1 cellular context compared by ENCODE assay signal in the genomic region with DNA sequence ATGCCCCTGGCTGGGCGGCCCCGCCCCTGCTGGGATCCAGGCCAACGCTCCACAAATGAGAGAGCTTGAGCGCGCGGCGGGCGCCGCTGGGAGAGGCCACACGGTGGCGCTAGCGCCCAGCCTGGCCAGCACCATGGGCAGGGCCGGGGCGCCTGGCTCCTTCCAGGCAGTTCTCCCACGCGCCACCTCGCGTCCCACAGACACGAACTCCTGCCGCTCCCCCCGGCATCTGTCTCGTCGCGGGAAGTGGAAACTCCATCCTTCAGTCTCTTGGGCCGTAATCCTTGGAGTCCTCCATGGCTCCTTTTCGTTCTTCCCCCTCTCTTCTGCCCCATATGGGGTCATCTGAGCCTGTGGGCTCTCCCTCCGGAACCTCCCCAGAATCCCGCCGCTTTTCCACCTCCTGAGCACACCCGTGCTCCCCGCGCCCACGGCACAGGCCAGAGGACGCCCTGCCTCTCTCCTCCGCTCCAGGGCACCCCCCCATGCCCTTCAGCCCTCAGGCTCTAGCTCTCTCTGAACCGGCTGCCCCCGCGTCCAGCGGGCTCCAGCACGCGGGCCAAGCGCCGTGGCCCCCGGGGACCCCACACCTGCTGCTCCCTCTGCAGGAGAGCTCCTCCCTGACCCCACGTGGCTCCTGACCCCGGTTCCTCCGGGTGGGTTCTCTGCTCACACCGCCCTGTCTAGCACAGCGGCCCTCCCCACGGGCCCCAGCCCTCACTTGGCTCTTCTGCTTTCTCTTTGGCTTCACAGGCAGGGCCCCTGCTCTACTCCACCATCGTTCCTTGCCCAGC.
TF ChIP-seq lines count a peak whose summit lies in the region.

No MANE protein-coding gene starts in this region.

TF ChIP-seq in HEK293, 187 proteins besides CTCF, POLR2A, EP300 and RAD21 (continued from another document and continues in another):
- TF ChIP-seq, protein P1, sequence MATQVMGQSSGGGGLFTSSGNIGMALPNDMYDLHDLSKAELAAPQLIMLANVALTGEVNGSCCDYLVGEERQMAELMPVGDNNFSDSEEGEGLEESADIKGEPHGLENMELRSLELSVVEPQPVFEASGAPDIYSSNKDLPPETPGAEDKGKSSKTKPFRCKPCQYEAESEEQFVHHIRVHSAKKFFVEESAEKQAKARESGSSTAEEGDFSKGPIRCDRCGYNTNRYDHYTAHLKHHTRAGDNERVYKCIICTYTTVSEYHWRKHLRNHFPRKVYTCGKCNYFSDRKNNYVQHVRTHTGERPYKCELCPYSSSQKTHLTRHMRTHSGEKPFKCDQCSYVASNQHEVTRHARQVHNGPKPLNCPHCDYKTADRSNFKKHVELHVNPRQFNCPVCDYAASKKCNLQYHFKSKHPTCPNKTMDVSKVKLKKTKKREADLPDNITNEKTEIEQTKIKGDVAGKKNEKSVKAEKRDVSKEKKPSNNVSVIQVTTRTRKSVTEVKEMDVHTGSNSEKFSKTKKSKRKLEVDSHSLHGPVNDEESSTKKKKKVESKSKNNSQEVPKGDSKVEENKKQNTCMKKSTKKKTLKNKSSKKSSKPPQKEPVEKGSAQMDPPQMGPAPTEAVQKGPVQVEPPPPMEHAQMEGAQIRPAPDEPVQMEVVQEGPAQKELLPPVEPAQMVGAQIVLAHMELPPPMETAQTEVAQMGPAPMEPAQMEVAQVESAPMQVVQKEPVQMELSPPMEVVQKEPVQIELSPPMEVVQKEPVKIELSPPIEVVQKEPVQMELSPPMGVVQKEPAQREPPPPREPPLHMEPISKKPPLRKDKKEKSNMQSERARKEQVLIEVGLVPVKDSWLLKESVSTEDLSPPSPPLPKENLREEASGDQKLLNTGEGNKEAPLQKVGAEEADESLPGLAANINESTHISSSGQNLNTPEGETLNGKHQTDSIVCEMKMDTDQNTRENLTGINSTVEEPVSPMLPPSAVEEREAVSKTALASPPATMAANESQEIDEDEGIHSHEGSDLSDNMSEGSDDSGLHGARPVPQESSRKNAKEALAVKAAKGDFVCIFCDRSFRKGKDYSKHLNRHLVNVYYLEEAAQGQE (tag by site-specific recombination; IDR thresholded peaks at IDR 0.05), result peak; percentile 89
- TF ChIP-seq, protein P2, sequence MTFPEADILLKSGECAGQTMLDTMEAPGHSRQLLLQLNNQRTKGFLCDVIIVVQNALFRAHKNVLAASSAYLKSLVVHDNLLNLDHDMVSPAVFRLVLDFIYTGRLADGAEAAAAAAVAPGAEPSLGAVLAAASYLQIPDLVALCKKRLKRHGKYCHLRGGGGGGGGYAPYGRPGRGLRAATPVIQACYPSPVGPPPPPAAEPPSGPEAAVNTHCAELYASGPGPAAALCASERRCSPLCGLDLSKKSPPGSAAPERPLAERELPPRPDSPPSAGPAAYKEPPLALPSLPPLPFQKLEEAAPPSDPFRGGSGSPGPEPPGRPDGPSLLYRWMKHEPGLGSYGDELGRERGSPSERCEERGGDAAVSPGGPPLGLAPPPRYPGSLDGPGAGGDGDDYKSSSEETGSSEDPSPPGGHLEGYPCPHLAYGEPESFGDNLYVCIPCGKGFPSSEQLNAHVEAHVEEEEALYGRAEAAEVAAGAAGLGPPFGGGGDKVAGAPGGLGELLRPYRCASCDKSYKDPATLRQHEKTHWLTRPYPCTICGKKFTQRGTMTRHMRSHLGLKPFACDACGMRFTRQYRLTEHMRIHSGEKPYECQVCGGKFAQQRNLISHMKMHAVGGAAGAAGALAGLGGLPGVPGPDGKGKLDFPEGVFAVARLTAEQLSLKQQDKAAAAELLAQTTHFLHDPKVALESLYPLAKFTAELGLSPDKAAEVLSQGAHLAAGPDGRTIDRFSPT (tag by site-specific recombination; IDR thresholded peaks at IDR 0.05), result no peak
- TF ChIP-seq MZF1 (tag by site-specific recombination; IDR thresholded peaks at IDR 0.05; ENCODE audit: borderline replicate concordance) (no peak), ZBTB7A (tag by site-specific recombination; IDR thresholded peaks at IDR 0.05; ENCODE audit: low read depth) (no peak), ZNF341 (tag by site-specific recombination; IDR thresholded peaks at IDR 0.05; ENCODE audit: low read depth) (peak; percentile 78), ZNF16 (tag by site-specific recombination; IDR thresholded peaks at IDR 0.05; ENCODE audit: low read depth) (no peak), BCL11A (tag by site-specific recombination; IDR thresholded peaks at IDR 0.05; ENCODE audit: low read depth) (no peak), ZNF707 (tag by site-specific recombination; IDR thresholded peaks at IDR 0.05) (no peak), ZNF302 (tag by site-specific recombination; IDR thresholded peaks at IDR 0.05; ENCODE audit: low read depth) (no peak), ZNF792 (tag by site-specific recombination; IDR thresholded peaks at IDR 0.05) (no peak), HOXA7 (CRISPR knock-in tag; IDR thresholded peaks at IDR 0.05; ENCODE audit: borderline replicate concordance) (no peak), ZNF76 (tag by site-specific recombination; IDR thresholded peaks at IDR 0.05; ENCODE audit: borderline replicate concordance, low read depth) (peak; percentile 37; the same call in 1 of the 2 replicates), ZNF23 (tag by site-specific recombination; IDR thresholded peaks at IDR 0.05; ENCODE audit: borderline replicate concordance) (no peak), FEZF1 (tag by site-specific recombination; IDR thresholded peaks at IDR 0.05) (no peak), ZNF426 (tag by site-specific recombination; IDR thresholded peaks at IDR 0.05) (no peak), ZNF292 (tag by site-specific recombination; IDR thresholded peaks at IDR 0.05; ENCODE audit: borderline replicate concordance, low read depth) (no peak), ZNF629 (tag by site-specific recombination; IDR thresholded peaks at IDR 0.05) (no peak), ZNF366 (tag by site-specific recombination; conservative IDR thresholded peaks at IDR 0.05) (0 out of 2 replicates have a peak, but pooled peaks have one; percentile 14), ZNF548 (tag by site-specific recombination; IDR thresholded peaks at IDR 0.05) (no peak), ZEB2 (tag by site-specific recombination; IDR thresholded peaks at IDR 0.05) (no peak; the same call in 1 of the 2 replicates), ZNF621 (tag by site-specific recombination; IDR thresholded peaks at IDR 0.05) (no peak), SETDB1 (IDR thresholded peaks at IDR 0.05; ENCODE audit: insufficient read length, low read length) (no peak), ZFHX2 (tag by site-specific recombination; conservative IDR thresholded peaks at IDR 0.05) (peak; percentile 77), ZNF768 (tag by site-specific recombination; IDR thresholded peaks at IDR 0.05) (no peak), ZNF585B (tag by site-specific recombination; IDR thresholded peaks at IDR 0.05) (no peak), GLIS2 (tag by site-specific recombination; IDR thresholded peaks at IDR 0.05) (peak; percentile 50), ZNF24 (tag by site-specific recombination; IDR thresholded peaks at IDR 0.05) (no peak), ZBTB17 (tag by site-specific recombination; IDR thresholded peaks at IDR 0.05) (0 out of 2 replicates have a peak, but pooled peaks have one; percentile 12), ZBTB1 (tag by site-specific recombination; IDR thresholded peaks at IDR 0.05) (no peak), ZNF514 (tag by site-specific recombination; IDR thresholded peaks at IDR 0.05) (no peak), ZNF223 (tag by site-specific recombination; IDR thresholded peaks at IDR 0.05) (no peak), HOXC10 (CRISPR knock-in tag; IDR thresholded peaks at IDR 0.05) (no peak), RBAK (tag by site-specific recombination; IDR thresholded peaks at IDR 0.05) (no peak), SCRT2 (tag by site-specific recombination; IDR thresholded peaks at IDR 0.05) (no peak)
- TF ChIP-seq, protein P3, sequence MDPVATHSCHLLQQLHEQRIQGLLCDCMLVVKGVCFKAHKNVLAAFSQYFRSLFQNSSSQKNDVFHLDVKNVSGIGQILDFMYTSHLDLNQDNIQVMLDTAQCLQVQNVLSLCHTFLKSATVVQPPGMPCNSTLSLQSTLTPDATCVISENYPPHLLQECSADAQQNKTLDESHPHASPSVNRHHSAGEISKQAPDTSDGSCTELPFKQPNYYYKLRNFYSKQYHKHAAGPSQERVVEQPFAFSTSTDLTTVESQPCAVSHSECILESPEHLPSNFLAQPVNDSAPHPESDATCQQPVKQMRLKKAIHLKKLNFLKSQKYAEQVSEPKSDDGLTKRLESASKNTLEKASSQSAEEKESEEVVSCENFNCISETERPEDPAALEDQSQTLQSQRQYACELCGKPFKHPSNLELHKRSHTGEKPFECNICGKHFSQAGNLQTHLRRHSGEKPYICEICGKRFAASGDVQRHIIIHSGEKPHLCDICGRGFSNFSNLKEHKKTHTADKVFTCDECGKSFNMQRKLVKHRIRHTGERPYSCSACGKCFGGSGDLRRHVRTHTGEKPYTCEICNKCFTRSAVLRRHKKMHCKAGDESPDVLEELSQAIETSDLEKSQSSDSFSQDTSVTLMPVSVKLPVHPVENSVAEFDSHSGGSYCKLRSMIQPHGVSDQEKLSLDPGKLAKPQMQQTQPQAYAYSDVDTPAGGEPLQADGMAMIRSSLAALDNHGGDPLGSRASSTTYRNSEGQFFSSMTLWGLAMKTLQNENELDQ (tag by site-specific recombination; IDR thresholded peaks at IDR 0.05; ENCODE audit: low read depth), result no peak
- TF ChIP-seq, protein P4, sequence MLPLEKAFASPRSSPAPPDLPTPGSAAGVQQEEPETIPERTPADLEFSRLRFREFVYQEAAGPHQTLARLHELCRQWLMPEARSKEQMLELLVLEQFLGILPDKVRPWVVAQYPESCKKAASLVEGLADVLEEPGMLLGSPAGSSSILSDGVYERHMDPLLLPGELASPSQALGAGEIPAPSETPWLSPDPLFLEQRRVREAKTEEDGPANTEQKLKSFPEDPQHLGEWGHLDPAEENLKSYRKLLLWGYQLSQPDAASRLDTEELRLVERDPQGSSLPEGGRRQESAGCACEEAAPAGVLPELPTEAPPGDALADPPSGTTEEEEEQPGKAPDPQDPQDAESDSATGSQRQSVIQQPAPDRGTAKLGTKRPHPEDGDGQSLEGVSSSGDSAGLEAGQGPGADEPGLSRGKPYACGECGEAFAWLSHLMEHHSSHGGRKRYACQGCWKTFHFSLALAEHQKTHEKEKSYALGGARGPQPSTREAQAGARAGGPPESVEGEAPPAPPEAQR (tag by site-specific recombination; IDR thresholded peaks at IDR 0.05), result no peak
- TF ChIP-seq, protein P5, sequence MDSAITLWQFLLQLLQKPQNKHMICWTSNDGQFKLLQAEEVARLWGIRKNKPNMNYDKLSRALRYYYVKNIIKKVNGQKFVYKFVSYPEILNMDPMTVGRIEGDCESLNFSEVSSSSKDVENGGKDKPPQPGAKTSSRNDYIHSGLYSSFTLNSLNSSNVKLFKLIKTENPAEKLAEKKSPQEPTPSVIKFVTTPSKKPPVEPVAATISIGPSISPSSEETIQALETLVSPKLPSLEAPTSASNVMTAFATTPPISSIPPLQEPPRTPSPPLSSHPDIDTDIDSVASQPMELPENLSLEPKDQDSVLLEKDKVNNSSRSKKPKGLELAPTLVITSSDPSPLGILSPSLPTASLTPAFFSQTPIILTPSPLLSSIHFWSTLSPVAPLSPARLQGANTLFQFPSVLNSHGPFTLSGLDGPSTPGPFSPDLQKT (IDR thresholded peaks at IDR 0.05; ENCODE audit: borderline replicate concordance, low read depth, low read length), result no peak
- TF ChIP-seq, protein P6, sequence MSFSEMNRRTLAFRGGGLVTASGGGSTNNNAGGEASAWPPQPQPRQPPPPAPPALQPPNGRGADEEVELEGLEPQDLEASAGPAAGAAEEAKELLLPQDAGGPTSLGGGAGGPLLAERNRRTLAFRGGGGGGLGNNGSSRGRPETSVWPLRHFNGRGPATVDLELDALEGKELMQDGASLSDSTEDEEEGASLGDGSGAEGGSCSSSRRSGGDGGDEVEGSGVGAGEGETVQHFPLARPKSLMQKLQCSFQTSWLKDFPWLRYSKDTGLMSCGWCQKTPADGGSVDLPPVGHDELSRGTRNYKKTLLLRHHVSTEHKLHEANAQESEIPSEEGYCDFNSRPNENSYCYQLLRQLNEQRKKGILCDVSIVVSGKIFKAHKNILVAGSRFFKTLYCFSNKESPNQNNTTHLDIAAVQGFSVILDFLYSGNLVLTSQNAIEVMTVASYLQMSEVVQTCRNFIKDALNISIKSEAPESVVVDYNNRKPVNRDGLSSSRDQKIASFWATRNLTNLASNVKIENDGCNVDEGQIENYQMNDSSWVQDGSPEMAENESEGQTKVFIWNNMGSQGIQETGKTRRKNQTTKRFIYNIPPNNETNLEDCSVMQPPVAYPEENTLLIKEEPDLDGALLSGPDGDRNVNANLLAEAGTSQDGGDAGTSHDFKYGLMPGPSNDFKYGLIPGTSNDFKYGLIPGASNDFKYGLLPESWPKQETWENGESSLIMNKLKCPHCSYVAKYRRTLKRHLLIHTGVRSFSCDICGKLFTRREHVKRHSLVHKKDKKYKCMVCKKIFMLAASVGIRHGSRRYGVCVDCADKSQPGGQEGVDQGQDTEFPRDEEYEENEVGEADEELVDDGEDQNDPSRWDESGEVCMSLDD (tag by site-specific recombination; IDR thresholded peaks at IDR 0.05), result peak; percentile 46
- TF ChIP-seq, protein P7, sequence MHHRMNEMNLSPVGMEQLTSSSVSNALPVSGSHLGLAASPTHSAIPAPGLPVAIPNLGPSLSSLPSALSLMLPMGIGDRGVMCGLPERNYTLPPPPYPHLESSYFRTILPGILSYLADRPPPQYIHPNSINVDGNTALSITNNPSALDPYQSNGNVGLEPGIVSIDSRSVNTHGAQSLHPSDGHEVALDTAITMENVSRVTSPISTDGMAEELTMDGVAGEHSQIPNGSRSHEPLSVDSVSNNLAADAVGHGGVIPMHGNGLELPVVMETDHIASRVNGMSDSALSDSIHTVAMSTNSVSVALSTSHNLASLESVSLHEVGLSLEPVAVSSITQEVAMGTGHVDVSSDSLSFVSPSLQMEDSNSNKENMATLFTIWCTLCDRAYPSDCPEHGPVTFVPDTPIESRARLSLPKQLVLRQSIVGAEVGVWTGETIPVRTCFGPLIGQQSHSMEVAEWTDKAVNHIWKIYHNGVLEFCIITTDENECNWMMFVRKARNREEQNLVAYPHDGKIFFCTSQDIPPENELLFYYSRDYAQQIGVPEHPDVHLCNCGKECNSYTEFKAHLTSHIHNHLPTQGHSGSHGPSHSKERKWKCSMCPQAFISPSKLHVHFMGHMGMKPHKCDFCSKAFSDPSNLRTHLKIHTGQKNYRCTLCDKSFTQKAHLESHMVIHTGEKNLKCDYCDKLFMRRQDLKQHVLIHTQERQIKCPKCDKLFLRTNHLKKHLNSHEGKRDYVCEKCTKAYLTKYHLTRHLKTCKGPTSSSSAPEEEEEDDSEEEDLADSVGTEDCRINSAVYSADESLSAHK (tag by site-specific recombination; IDR thresholded peaks at IDR 0.05), result no peak
- TF ChIP-seq, protein P8, sequence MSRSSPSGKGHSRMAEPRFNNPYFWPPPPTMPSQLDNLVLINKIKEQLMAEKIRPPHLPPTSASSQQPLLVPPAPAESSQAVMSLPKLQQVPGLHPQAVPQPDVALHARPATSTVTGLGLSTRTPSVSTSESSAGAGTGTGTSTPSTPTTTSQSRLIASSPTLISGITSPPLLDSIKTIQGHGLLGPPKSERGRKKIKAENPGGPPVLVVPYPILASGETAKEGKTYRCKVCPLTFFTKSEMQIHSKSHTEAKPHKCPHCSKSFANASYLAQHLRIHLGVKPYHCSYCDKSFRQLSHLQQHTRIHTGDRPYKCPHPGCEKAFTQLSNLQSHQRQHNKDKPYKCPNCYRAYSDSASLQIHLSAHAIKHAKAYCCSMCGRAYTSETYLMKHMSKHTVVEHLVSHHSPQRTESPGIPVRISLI (tag by site-specific recombination; IDR thresholded peaks at IDR 0.05), result no peak
